ENCODE assay signal across 8 cellular contexts in genomic region chr4:157978680-157979361, GRCh38.
A peak's percentile ranks its signal among the peaks of the same experiment; 100 is the strongest.
DNase-seq lines count a peak whose midpoint lies in the region; ATAC-seq and TF ChIP-seq lines count a peak whose summit lies in the region.

No MANE protein-coding gene starts in this region.

- ATAC-seq in HG02623 (IDR thresholded peaks at IDR 0.05; ENCODE audit: unreplicated experiment) (peak; percentile 92), left lobe of liver (peak; percentile 98)
- peak; percentile 71 to 76 for ATAC-seq in stimulated activated naive B cell treated with anti-CD40 and anti-IgM and Interleukin-4, amounts not matched to agents 10 μg/mL and 1 μg/mL and 100 μg/mL, for 72 hours (replicated peaks)

- TF ChIP-seq CTCF in GM12873 (IDR thresholded peaks at IDR 0.05; ENCODE audit: insufficient read depth, low read depth, low read length, missing control alignments) (peak; percentile 77), colonic mucosa (IDR thresholded peaks at IDR 0.05) (peak; percentile 83)

- no peak overlapping the region for H3K4me3 Mint-ChIP-seq in stimulated activated naive B cell treated with anti-CD40 and anti-IgM and Interleukin-4, amounts not matched to agents 10 μg/mL and 1 μg/mL and 100 μg/mL, for 72 hours

- H3K27me3 Mint-ChIP-seq in stimulated activated naive B cell treated with anti-CD40 and anti-IgM and Interleukin-4, amounts not matched to agents 10 μg/mL and 1 μg/mL and 100 μg/mL, for 72 hours = peaks cover 5 to 6% of the 10 kb centered on the region in 2 donors

- H3K4me3 ChIP-seq in colonic mucosa = no peak overlapping the region

- peaks cover 2 to 6% of the 10 kb centered on the region in 2 donors for H3K4me1 Mint-ChIP-seq in stimulated activated naive B cell treated with anti-CD40 and anti-IgM and Interleukin-4, amounts not matched to agents 10 μg/mL and 1 μg/mL and 100 μg/mL, for 72 hours

- H3K9me3 Mint-ChIP-seq in stimulated activated naive B cell treated with anti-CD40 and anti-IgM and Interleukin-4, amounts not matched to agents 10 μg/mL and 1 μg/mL and 100 μg/mL, for 72 hours = no peaks in the 10 kb centered on the region

- H3K9me3 ChIP-seq in colonic mucosa = no peaks in the 10 kb centered on the region

- no peaks in the 10 kb centered on the region for H3K36me3 Mint-ChIP-seq in stimulated activated naive B cell treated with anti-CD40 and anti-IgM and Interleukin-4, amounts not matched to agents 10 μg/mL and 1 μg/mL and 100 μg/mL, for 72 hours

- no peaks in the 10 kb centered on the region for H3K36me3 ChIP-seq in colonic mucosa

- no peak overlapping the region for H3K27ac ChIP-seq in colonic mucosa

- DNase-seq in A172 (ENCODE audit: low spot score) (peak; percentile 61), NCI-H1048 (lab: John Stamatoyannopoulos, UW) (peak; percentile 78), SKM-1 (lab: John Stamatoyannopoulos, UW; ENCODE audit: unreplicated experiment) (peak; percentile 20), colonic mucosa (peak; percentile 27), left lobe of liver (ENCODE audit: low spot score) (no peak)
- peak; percentile 1 for DNase-seq in stimulated activated naive B cell treated with anti-CD40 and anti-IgM and Interleukin-4, amounts not matched to agents 10 μg/mL and 1 μg/mL and 100 μg/mL, for 72 hours

- intact Hi-C loops in colonic mucosa (cut with DNase I) = loop anchor here (5.0 kb wide), 1 partner anchor 462 kb away; no protein-coding TSS in a partner anchor

- no peaks in the 10 kb centered on the region for H3K4me1 ChIP-seq in colonic mucosa

- no peaks in the 10 kb centered on the region for H3K27me3 ChIP-seq in colonic mucosa

- no peak overlapping the region for H3K27ac Mint-ChIP-seq in stimulated activated naive B cell treated with anti-CD40 and anti-IgM and Interleukin-4, amounts not matched to agents 10 μg/mL and 1 μg/mL and 100 μg/mL, for 72 hours

- H3K9ac ChIP-seq in colonic mucosa (ENCODE audit: low read depth in 2 of 2, low read length in 2 of 2) = no peak overlapping the region
